1 cellular context compared by ENCODE assay signal in genomic region chr15:98800437-98801233, GRCh38.
TF ChIP-seq lines count a peak whose summit lies in the region.

No MANE protein-coding gene starts in this region.

TF ChIP-seq in HEK293, 187 proteins besides CTCF, POLR2A, EP300 and RAD21 (continued from another document):
- TF ChIP-seq, protein P1, sequence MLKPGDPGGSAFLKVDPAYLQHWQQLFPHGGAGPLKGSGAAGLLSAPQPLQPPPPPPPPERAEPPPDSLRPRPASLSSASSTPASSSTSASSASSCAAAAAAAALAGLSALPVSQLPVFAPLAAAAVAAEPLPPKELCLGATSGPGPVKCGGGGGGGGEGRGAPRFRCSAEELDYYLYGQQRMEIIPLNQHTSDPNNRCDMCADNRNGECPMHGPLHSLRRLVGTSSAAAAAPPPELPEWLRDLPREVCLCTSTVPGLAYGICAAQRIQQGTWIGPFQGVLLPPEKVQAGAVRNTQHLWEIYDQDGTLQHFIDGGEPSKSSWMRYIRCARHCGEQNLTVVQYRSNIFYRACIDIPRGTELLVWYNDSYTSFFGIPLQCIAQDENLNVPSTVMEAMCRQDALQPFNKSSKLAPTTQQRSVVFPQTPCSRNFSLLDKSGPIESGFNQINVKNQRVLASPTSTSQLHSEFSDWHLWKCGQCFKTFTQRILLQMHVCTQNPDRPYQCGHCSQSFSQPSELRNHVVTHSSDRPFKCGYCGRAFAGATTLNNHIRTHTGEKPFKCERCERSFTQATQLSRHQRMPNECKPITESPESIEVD (tag by site-specific recombination; IDR thresholded peaks at IDR 0.05): peak; percentile 42
- TF ChIP-seq ZNF629 (tag by site-specific recombination; IDR thresholded peaks at IDR 0.05): peak; percentile 32; the same call in 1 of the 2 replicates
- TF ChIP-seq ZNF449 (tag by site-specific recombination; IDR thresholded peaks at IDR 0.05): 0 out of 2 replicates have a peak, but pooled peaks have one; percentile 34
- no peak for TF ChIP-seq ZNF544 (tag by site-specific recombination; IDR thresholded peaks at IDR 0.05)
- no peak for TF ChIP-seq ZNF473 (tag by site-specific recombination; IDR thresholded peaks at IDR 0.05)
- TF ChIP-seq FEZF1 (tag by site-specific recombination; IDR thresholded peaks at IDR 0.05): peak; percentile 61; the same call in 1 of the 2 replicates
- TF ChIP-seq GLIS2 (tag by site-specific recombination; IDR thresholded peaks at IDR 0.05): peak; percentile 19; the same call in 1 of the 2 replicates
- TF ChIP-seq WT1 (tag by site-specific recombination; IDR thresholded peaks at IDR 0.05): peak; percentile 96
- peak; percentile 58; the same call in 1 of the 2 replicates for TF ChIP-seq ZNF561 (tag by site-specific recombination; IDR thresholded peaks at IDR 0.05; ENCODE audit: borderline replicate concordance)
- 0 out of 2 replicates have a peak, but pooled peaks have one; percentile 12 for TF ChIP-seq OSR2 (tag by site-specific recombination; IDR thresholded peaks at IDR 0.05)
- TF ChIP-seq, protein P2, sequence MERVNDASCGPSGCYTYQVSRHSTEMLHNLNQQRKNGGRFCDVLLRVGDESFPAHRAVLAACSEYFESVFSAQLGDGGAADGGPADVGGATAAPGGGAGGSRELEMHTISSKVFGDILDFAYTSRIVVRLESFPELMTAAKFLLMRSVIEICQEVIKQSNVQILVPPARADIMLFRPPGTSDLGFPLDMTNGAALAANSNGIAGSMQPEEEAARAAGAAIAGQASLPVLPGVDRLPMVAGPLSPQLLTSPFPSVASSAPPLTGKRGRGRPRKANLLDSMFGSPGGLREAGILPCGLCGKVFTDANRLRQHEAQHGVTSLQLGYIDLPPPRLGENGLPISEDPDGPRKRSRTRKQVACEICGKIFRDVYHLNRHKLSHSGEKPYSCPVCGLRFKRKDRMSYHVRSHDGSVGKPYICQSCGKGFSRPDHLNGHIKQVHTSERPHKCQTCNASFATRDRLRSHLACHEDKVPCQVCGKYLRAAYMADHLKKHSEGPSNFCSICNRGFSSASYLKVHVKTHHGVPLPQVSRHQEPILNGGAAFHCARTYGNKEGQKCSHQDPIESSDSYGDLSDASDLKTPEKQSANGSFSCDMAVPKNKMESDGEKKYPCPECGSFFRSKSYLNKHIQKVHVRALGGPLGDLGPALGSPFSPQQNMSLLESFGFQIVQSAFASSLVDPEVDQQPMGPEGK (tag by site-specific recombination; IDR thresholded peaks at IDR 0.05): peak; percentile 59
- no peak for TF ChIP-seq ZNF777 (tag by site-specific recombination; IDR thresholded peaks at IDR 0.05; ENCODE audit: borderline replicate concordance)
- TF ChIP-seq ZNF610 (tag by site-specific recombination; IDR thresholded peaks at IDR 0.05; ENCODE audit: borderline replicate concordance): no peak
- 0 out of 2 replicates have a peak, but pooled peaks have one; percentile 22 for TF ChIP-seq ZNF335 (tag by site-specific recombination; conservative IDR thresholded peaks at IDR 0.05)
- peak; percentile 55 for TF ChIP-seq ZNF366 (tag by site-specific recombination; conservative IDR thresholded peaks at IDR 0.05)
- TF ChIP-seq SP2 (tag by site-specific recombination; IDR thresholded peaks at IDR 0.05): 0 out of 2 replicates have a peak, but pooled peaks have one; percentile 7
- no peak for TF ChIP-seq ZNF626 (tag by site-specific recombination; IDR thresholded peaks at IDR 0.05)
- peak; percentile 66 for TF ChIP-seq GLIS1 (tag by site-specific recombination; IDR thresholded peaks at IDR 0.05)
- no peak for TF ChIP-seq ZNF155 (tag by site-specific recombination; IDR thresholded peaks at IDR 0.05)
- TF ChIP-seq KLF10 (tag by site-specific recombination; IDR thresholded peaks at IDR 0.05): peak; percentile 35
- no peak for TF ChIP-seq ZNF48 (tag by site-specific recombination; IDR thresholded peaks at IDR 0.05)
- peak; percentile 70; the same call in 1 of the 2 replicates for TF ChIP-seq ZSCAN30 (tag by site-specific recombination; IDR thresholded peaks at IDR 0.05)
- no peak for TF ChIP-seq ZNF2 (tag by site-specific recombination; IDR thresholded peaks at IDR 0.05)
- peak; percentile 21; the same call in 1 of the 2 replicates for TF ChIP-seq ZNF660 (tag by site-specific recombination; IDR thresholded peaks at IDR 0.05)
- TF ChIP-seq, protein P3, sequence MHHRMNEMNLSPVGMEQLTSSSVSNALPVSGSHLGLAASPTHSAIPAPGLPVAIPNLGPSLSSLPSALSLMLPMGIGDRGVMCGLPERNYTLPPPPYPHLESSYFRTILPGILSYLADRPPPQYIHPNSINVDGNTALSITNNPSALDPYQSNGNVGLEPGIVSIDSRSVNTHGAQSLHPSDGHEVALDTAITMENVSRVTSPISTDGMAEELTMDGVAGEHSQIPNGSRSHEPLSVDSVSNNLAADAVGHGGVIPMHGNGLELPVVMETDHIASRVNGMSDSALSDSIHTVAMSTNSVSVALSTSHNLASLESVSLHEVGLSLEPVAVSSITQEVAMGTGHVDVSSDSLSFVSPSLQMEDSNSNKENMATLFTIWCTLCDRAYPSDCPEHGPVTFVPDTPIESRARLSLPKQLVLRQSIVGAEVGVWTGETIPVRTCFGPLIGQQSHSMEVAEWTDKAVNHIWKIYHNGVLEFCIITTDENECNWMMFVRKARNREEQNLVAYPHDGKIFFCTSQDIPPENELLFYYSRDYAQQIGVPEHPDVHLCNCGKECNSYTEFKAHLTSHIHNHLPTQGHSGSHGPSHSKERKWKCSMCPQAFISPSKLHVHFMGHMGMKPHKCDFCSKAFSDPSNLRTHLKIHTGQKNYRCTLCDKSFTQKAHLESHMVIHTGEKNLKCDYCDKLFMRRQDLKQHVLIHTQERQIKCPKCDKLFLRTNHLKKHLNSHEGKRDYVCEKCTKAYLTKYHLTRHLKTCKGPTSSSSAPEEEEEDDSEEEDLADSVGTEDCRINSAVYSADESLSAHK (tag by site-specific recombination; IDR thresholded peaks at IDR 0.05): peak; percentile 98
- TF ChIP-seq ZBTB10 (tag by site-specific recombination; IDR thresholded peaks at IDR 0.05): no peak
- 0 out of 2 replicates have a peak, but pooled peaks have one; percentile 28 for TF ChIP-seq ZXDB (tag by site-specific recombination; IDR thresholded peaks at IDR 0.05)
- TF ChIP-seq ZNF521 (tag by site-specific recombination; IDR thresholded peaks at IDR 0.05): no peak
- peak; percentile 50; the same call in 1 of the 2 replicates for TF ChIP-seq ZIC2 (tag by site-specific recombination; IDR thresholded peaks at IDR 0.05)
- TF ChIP-seq ZNF416 (tag by site-specific recombination; IDR thresholded peaks at IDR 0.05): no peak
- TF ChIP-seq ZEB2 (tag by site-specific recombination; IDR thresholded peaks at IDR 0.05): peak; percentile 48; the same call in 1 of the 2 replicates
- no peak for TF ChIP-seq BCL11A (tag by site-specific recombination; IDR thresholded peaks at IDR 0.05; ENCODE audit: low read depth)
- TF ChIP-seq, protein P4, sequence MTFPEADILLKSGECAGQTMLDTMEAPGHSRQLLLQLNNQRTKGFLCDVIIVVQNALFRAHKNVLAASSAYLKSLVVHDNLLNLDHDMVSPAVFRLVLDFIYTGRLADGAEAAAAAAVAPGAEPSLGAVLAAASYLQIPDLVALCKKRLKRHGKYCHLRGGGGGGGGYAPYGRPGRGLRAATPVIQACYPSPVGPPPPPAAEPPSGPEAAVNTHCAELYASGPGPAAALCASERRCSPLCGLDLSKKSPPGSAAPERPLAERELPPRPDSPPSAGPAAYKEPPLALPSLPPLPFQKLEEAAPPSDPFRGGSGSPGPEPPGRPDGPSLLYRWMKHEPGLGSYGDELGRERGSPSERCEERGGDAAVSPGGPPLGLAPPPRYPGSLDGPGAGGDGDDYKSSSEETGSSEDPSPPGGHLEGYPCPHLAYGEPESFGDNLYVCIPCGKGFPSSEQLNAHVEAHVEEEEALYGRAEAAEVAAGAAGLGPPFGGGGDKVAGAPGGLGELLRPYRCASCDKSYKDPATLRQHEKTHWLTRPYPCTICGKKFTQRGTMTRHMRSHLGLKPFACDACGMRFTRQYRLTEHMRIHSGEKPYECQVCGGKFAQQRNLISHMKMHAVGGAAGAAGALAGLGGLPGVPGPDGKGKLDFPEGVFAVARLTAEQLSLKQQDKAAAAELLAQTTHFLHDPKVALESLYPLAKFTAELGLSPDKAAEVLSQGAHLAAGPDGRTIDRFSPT (tag by site-specific recombination; IDR thresholded peaks at IDR 0.05): 0 out of 2 replicates have a peak, but pooled peaks have one; percentile 38
- TF ChIP-seq ZNF639 (tag by site-specific recombination; IDR thresholded peaks at IDR 0.05): 0 out of 2 replicates have a peak, but pooled peaks have one; percentile 11
- peak; percentile 82; the same call in 1 of the 2 replicates for TF ChIP-seq PRDM10 (tag by site-specific recombination; IDR thresholded peaks at IDR 0.05)
- no peak for TF ChIP-seq ZNF785 (tag by site-specific recombination; IDR thresholded peaks at IDR 0.05)
- TF ChIP-seq ZBTB8A (tag by site-specific recombination; IDR thresholded peaks at IDR 0.05): peak; percentile 78
- peak; percentile 90 for TF ChIP-seq ZNF341 (tag by site-specific recombination; IDR thresholded peaks at IDR 0.05; ENCODE audit: low read depth)
- TF ChIP-seq TCF7L2 (IDR thresholded peaks at IDR 0.05; ENCODE audit: borderline replicate concordance, low read depth, low read length): no peak
- peak; percentile 82 for TF ChIP-seq ZNF600 (tag by site-specific recombination; IDR thresholded peaks at IDR 0.05)
- no peak for TF ChIP-seq ZNF16 (tag by site-specific recombination; IDR thresholded peaks at IDR 0.05; ENCODE audit: low read depth)
- no peak for TF ChIP-seq ZNF426 (tag by site-specific recombination; IDR thresholded peaks at IDR 0.05)
- TF ChIP-seq BCL11B (tag by site-specific recombination; IDR thresholded peaks at IDR 0.05; ENCODE audit: low read depth): no peak
- peak; percentile 54; the same call in 1 of the 2 replicates for TF ChIP-seq ZBTB17 (tag by site-specific recombination; IDR thresholded peaks at IDR 0.05)
TF ChIP-seq in HEK293: peak in this region for 30.
